ENCODE assay signal across 8 cellular contexts in the genomic region with DNA sequence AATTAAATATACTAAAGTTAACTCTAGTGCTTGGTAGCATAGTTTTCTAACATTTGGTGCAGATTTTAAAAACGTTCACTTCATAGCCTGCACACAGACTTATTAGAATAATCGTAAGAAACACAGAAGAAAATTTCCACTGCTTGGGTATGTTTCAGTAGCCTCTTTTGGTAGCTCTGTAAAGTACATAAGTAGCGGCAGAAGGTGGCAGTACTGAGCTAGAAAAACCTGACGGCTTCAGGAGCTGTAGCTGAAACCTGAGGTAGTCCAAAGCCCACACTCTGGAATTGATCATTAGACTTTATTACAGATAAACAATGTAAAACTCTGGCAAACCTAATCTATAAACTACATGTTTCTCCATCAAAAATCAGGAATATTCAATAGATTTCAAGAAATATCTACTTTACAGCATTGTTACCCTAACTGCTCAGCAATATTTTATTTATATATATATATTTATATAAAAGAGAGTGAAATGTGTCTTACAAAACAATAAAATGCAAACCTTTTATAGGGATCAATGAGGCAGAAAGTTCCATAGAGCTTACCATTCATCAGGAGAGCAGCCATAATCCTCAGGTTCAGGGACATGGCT.
A peak's percentile ranks its signal among the peaks of the same experiment; 100 is the strongest.
DNase-seq lines count a peak whose midpoint lies in the region; ATAC-seq, FAIRE-seq and TF ChIP-seq lines count a peak whose summit lies in the region.

No MANE protein-coding gene starts in this region.

- peak; percentile 93 for ATAC-seq in GM23338
- ATAC-seq in pancreas = peak; percentile 86 to 94 (median 92)

- H3K4me1 ChIP-seq in GM23338 (ENCODE audit: insufficient read depth) (no peaks in the 10 kb centered on the region), pancreas (peaks cover 0 to 9% (median 0%) of the 10 kb centered on the region in 3 donors)

- FAIRE-seq in frontal cortex (lab: Jason Lieb, UNC) = peak; percentile 91
- peak; percentile 75 for FAIRE-seq in pancreas (lab: Jason Lieb, UNC)

- H3K4me3 Mint-ChIP-seq in GM23338 = no peak overlapping the region

- no peaks in the 10 kb centered on the region for H3K27me3 ChIP-seq in GM23338 (ENCODE audit: insufficient read depth)
- no peaks in the 10 kb centered on the region for H3K27me3 ChIP-seq in pancreas

- peak; percentile 74 to 81 for TF ChIP-seq CTCF in GM23338 (conservative IDR thresholded peaks at IDR 0.05; ENCODE audit: low read depth in 2 of 2)
- TF ChIP-seq CTCF in LNCaP clone FGC (IDR thresholded peaks at IDR 0.05; ENCODE audit: control insufficient read depth, extremely low read depth, insufficient read depth) = peak; percentile 66
- peak; percentile 20 to 62 (median 54) for TF ChIP-seq CTCF in pancreas (IDR thresholded peaks at IDR 0.05)

- intact Hi-C loops in pancreas (cut with DNase I) = loop anchor here (5.0 to 10.0 kb wide), 3 partner anchors 286 to 299 kb away; no protein-coding TSS in a partner anchor

- H4K20me1 ChIP-seq in GM23338 (replicated peaks; ENCODE audit: insufficient read depth) = no peaks in the 10 kb centered on the region

- WGBS in pancreas, 2 donors = 4 to 5% methylated on average over 4 of the region's 4 CpGs

- no peaks in the 10 kb centered on the region for H3K79me2 ChIP-seq in GM23338 (replicated peaks; ENCODE audit: insufficient read depth)

- no peaks in the 10 kb centered on the region for H3K36me3 ChIP-seq in GM23338 (ENCODE audit: insufficient read depth)
- no peaks in the 10 kb centered on the region for H3K36me3 ChIP-seq in pancreas

- no peaks in the 10 kb centered on the region for H3K9me2 ChIP-seq in GM23338 (ENCODE audit: insufficient read depth)

- H3K27ac ChIP-seq in GM23338 (ENCODE audit: low read depth) = no peak overlapping the region
- no peak overlapping the region for H3K27ac ChIP-seq in pancreas

- H3F3A ChIP-seq in GM23338 (replicated peaks; ENCODE audit: low read depth) = no peaks in the 10 kb centered on the region

- H3K27me3 Mint-ChIP-seq in GM23338 (ENCODE audit: insufficient read depth, low read depth, poor library complexity) = no peaks in the 10 kb centered on the region

- no peak overlapping the region for H2AFZ ChIP-seq in GM23338

- DNase-seq in GM04503 (ENCODE audit: low read depth) (peak; percentile 5), GM23338 (ENCODE audit: low spot score) (peak; percentile 88), LNCaP clone FGC (ENCODE audit: low read depth) (peak; percentile 66), RPMI7951 (ENCODE audit: low read depth) (peak; percentile 43), frontal cortex (ENCODE audit: low spot score in 2 of 2) (peak; percentile 32), pancreas (peak in 3 of 6 donors; percentile 49 to 71 (median 54)), ureter (ENCODE audit: low spot score) (peak; percentile 70)
- DNase-seq in activated effector memory CD4-positive, alpha-beta T cell treated with Interleukin-2 at 50 U/mL for 16 hours = peak; percentile 12

- peaks cover 8% of the 10 kb centered on the region; the same call in 2 of the 3 replicates for H3K36me3 Mint-ChIP-seq in GM23338 (ENCODE audit: low read depth)

- H3K4me2 ChIP-seq in GM23338 = no peak overlapping the region

- H3K27ac Mint-ChIP-seq in GM23338 = no peak overlapping the region

- peaks cover 5% of the 10 kb centered on the region; the same call in 1 of the 3 replicates for H3K9me3 Mint-ChIP-seq in GM23338

- H3K4me3 ChIP-seq in GM23338 (no peak overlapping the region), LNCaP clone FGC (ENCODE audit: low read depth, low read length) (no peak overlapping the region), pancreas (no peak overlapping the region)

- H3K4me1 Mint-ChIP-seq in GM23338 = no peaks in the 10 kb centered on the region

- H3K9me3 ChIP-seq in pancreas = no peaks in the 10 kb centered on the region

TF ChIP-seq in GM23338, 12 proteins besides CTCF, POLR2A, EP300 and RAD21:
- TF ChIP-seq, protein P1, sequence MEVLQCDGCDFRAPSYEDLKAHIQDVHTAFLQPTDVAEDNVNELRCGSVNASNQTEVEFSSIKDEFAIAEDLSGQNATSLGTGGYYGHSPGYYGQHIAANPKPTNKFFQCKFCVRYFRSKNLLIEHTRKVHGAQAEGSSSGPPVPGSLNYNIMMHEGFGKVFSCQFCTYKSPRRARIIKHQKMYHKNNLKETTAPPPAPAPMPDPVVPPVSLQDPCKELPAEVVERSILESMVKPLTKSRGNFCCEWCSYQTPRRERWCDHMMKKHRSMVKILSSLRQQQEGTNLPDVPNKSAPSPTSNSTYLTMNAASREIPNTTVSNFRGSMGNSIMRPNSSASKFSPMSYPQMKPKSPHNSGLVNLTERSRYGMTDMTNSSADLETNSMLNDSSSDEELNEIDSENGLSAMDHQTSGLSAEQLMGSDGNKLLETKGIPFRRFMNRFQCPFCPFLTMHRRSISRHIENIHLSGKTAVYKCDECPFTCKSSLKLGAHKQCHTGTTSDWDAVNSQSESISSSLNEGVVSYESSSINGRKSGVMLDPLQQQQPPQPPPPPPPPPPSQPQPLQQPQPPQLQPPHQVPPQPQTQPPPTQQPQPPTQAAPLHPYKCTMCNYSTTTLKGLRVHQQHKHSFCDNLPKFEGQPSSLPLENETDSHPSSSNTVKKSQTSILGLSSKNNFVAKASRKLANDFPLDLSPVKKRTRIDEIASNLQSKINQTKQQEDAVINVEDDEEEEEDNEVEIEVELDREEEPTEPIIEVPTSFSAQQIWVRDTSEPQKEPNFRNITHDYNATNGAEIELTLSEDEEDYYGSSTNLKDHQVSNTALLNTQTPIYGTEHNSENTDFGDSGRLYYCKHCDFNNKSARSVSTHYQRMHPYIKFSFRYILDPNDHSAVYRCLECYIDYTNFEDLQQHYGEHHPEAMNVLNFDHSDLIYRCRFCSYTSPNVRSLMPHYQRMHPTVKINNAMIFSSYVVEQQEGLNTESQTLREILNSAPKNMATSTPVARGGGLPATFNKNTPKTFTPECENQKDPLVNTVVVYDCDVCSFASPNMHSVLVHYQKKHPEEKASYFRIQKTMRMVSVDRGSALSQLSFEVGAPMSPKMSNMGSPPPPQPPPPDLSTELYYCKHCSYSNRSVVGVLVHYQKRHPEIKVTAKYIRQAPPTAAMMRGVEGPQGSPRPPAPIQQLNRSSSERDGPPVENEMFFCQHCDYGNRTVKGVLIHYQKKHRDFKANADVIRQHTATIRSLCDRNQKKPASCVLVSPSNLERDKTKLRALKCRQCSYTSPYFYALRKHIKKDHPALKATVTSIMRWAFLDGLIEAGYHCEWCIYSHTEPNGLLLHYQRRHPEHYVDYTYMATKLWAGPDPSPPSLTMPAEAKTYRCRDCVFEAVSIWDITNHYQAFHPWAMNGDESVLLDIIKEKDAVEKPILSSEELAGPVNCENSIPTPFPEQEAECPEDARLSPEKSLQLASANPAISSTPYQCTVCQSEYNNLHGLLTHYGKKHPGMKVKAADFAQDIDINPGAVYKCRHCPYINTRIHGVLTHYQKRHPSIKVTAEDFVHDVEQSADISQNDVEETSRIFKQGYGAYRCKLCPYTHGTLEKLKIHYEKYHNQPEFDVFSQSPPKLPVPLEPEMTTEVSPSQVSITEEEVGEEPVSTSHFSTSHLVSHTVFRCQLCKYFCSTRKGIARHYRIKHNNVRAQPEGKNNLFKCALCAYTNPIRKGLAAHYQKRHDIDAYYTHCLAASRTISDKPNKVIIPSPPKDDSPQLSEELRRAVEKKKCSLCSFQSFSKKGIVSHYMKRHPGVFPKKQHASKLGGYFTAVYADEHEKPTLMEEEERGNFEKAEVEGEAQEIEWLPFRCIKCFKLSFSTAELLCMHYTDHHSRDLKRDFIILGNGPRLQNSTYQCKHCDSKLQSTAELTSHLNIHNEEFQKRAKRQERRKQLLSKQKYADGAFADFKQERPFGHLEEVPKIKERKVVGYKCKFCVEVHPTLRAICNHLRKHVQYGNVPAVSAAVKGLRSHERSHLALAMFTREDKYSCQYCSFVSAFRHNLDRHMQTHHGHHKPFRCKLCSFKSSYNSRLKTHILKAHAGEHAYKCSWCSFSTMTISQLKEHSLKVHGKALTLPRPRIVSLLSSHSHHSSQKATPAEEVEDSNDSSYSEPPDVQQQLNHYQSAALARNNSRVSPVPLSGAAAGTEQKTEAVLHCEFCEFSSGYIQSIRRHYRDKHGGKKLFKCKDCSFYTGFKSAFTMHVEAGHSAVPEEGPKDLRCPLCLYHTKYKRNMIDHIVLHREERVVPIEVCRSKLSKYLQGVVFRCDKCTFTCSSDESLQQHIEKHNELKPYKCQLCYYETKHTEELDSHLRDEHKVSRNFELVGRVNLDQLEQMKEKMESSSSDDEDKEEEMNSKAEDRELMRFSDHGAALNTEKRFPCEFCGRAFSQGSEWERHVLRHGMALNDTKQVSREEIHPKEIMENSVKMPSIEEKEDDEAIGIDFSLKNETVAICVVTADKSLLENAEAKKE (CRISPR knock-in tag; IDR thresholded peaks at IDR 0.05) = no peak
- TF ChIP-seq, protein P2, sequence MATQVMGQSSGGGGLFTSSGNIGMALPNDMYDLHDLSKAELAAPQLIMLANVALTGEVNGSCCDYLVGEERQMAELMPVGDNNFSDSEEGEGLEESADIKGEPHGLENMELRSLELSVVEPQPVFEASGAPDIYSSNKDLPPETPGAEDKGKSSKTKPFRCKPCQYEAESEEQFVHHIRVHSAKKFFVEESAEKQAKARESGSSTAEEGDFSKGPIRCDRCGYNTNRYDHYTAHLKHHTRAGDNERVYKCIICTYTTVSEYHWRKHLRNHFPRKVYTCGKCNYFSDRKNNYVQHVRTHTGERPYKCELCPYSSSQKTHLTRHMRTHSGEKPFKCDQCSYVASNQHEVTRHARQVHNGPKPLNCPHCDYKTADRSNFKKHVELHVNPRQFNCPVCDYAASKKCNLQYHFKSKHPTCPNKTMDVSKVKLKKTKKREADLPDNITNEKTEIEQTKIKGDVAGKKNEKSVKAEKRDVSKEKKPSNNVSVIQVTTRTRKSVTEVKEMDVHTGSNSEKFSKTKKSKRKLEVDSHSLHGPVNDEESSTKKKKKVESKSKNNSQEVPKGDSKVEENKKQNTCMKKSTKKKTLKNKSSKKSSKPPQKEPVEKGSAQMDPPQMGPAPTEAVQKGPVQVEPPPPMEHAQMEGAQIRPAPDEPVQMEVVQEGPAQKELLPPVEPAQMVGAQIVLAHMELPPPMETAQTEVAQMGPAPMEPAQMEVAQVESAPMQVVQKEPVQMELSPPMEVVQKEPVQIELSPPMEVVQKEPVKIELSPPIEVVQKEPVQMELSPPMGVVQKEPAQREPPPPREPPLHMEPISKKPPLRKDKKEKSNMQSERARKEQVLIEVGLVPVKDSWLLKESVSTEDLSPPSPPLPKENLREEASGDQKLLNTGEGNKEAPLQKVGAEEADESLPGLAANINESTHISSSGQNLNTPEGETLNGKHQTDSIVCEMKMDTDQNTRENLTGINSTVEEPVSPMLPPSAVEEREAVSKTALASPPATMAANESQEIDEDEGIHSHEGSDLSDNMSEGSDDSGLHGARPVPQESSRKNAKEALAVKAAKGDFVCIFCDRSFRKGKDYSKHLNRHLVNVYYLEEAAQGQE (IDR thresholded peaks at IDR 0.05; ENCODE audit: unreplicated experiment) = no peak
- TF ChIP-seq JUNB (IDR thresholded peaks at IDR 0.05; ENCODE audit: unreplicated experiment) = no peak
TF ChIP-seq in GM23338: peak in this region for 0.
